Comparison of ENCODE assay signal across 24 cellular contexts in genomic region chr3:64260391-64260790, GRCh38. TPM values are rescaled to one million over a fixed set of nuclear protein-coding genes. Genes with fewer than 3 reads are reported as not detected.
A peak's percentile ranks its signal among the peaks of the same experiment; 100 is the strongest.
DNase-seq lines count a peak whose midpoint lies in the region; ATAC-seq, FAIRE-seq and TF ChIP-seq lines count a peak whose summit lies in the region.
"Had no signal": no experiment of that assay in that cellular context is flagged by ENCODE, and none has a peak within 500 bp of the region (broad histone marks: within the 10 kb centered on the region; RNA-seq: fewer than 3 reads in every experiment).

No MANE protein-coding gene starts in this region.

- CTCF ChIA-PET in GM12878 (lab: Yijun Ruan, JAX), result interaction anchor here (1.0 to 1.4 kb wide), 3 partner anchors 15 to 35 kb away, joined by 3 read pairs; partner anchors contain the start of gene PRICKLE2

- TF ChIP-seq CTCF in GM12878 (IDR thresholded peaks at IDR 0.05 in 2 of 3, conservative IDR thresholded peaks at IDR 0.05 in 1 of 3; ENCODE audit: control insufficient read depth in 2 of 3, extremely low read depth in 1 of 3, insufficient read depth in 1 of 3, low read depth in 3 of 3, low read length in 3 of 3), result no peak
- TF ChIP-seq CTCF in left ventricle myocardium inferior (IDR thresholded peaks at IDR 0.05; ENCODE audit: borderline replicate concordance), result no peak
- TF ChIP-seq CTCF in neural crest cell (conservative IDR thresholded peaks at IDR 0.05), result no peak
- no peak for TF ChIP-seq CTCF in type B pancreatic cell (conservative IDR thresholded peaks at IDR 0.05)

- SMC1A ChIA-PET in GM12878 (lab: Charles Lee; ENCODE audit: uncharacterized antibody, unreplicated experiment), result interaction anchor here (0.8 to 3.3 kb wide), 6 partner anchors 9 to 89 kb away, joined by 3 to 8 read pairs (median 6); no protein-coding TSS in a partner anchor

- DNase-seq in GM12878 (ENCODE audit: low read depth, low spot score), result no peak
- no peak for DNase-seq in left ventricle myocardium inferior
- no peak for DNase-seq in neural crest cell (ENCODE audit: low read depth, low spot score)
- DNase-seq in type B pancreatic cell (ENCODE audit: extremely low spot score, unreplicated experiment), result no peak
- no peak for DNase-seq in activated T-helper 2 cell treated with anti-CD3 and anti-CD28 coated beads, Interferon-gamma antibody, Interleukin-2, Interleukin-4, amounts not matched to agents 10 μg/mL and 5 μg/mL and 100 μg/mL, durations not matched to agents 14 hours and 24 hours and 36 hours (ENCODE audit: low spot score)
- DNase-seq in stimulated activated effector memory CD8-positive, alpha-beta T cell treated with anti-CD3 and anti-CD28 coated beads, Interleukin-12 subunit alpha, Interleukin-12 subunit beta, amount 100 ng/mL, for 72 hours (ENCODE audit: low spot score in 2 of 2), result no peak
- DNase-seq in activated naive CD4-positive, alpha-beta T cell (lab: John Stamatoyannopoulos, UW), result no peak
- DNase-seq: activated B cell treated with CpG ODN at 0.5 μM for 24 hours; activated CD8-positive, alpha-beta T cell treated with anti-CD3 and anti-CD28 coated beads, Interleukin-2, amount 10 ng/mL, durations not matched to agents 7 days and 5 days; activated T-cell treated with anti-CD3 and anti-CD28 coated beads, Interleukin-2, amount 50 U/mL, for 72 hours; BE2C; brain microvascular endothelial cell; Calu3; head of caudate nucleus; NCI-H1092 treated with DMSO at 0.1 percent for 48 hours; NCI-H69; right lobe of liver; SHP77; stimulated activated CD4-positive, alpha-beta T cell treated with anti-CD3 and anti-CD28 coated beads, Interleukin-4, amount 100 ng/mL, for 24 hours had no signal

- H3K4me1 Mint-ChIP-seq in neural crest cell (peaks cover 45% of the 10 kb centered on the region), type B pancreatic cell (ENCODE audit: unreplicated experiment) (peaks cover 48% of the 10 kb centered on the region)
- H3K4me1 Mint-ChIP-seq in activated T-helper 2 cell treated with anti-CD3 and anti-CD28 coated beads, Interferon-gamma antibody, Interleukin-2, Interleukin-4, amounts not matched to agents 10 μg/mL and 5 μg/mL and 100 μg/mL, durations not matched to agents 14 hours and 24 hours and 36 hours (ENCODE audit: low read depth), result no peaks in the 10 kb centered on the region
- H3K4me1 Mint-ChIP-seq in stimulated activated effector memory CD8-positive, alpha-beta T cell treated with anti-CD3 and anti-CD28 coated beads, Interleukin-12 subunit alpha, Interleukin-12 subunit beta, amount 100 ng/mL, for 72 hours, result no peaks in the 10 kb centered on the region
- H3K4me1 Mint-ChIP-seq: activated B cell treated with CpG ODN at 0.5 μM for 24 hours had no signal

- intact Hi-C loops in GM12878 (cut with micrococcal nuclease; ENCODE audit: unreplicated experiment) (no loop called here), left ventricle myocardium inferior (cut with micrococcal nuclease) (loop anchor here (10.0 kb wide), 1 partner anchor 134 kb away; no protein-coding TSS in a partner anchor)
- intact Hi-C loops in activated T-helper 2 cell treated with anti-CD3 and anti-CD28 coated beads, Interferon-gamma antibody, Interleukin-2, Interleukin-4, amounts not matched to agents 10 μg/mL and 5 μg/mL and 100 μg/mL, durations not matched to agents 14 hours and 24 hours and 36 hours (cut with micrococcal nuclease), result loop anchor here (5.0 kb wide), 1 partner anchor 137 kb away; no protein-coding TSS in a partner anchor

- H2AFZ ChIP-seq in GM12878 (ENCODE audit: control insufficient read depth, low read depth, low read length), result no peak overlapping the region

- no peak for TF ChIP-seq EP300 in GM12878 (IDR thresholded peaks at IDR 0.05; ENCODE audit: borderline replicate concordance in 1 of 2, control insufficient read depth in 1 of 2, low read depth in 2 of 2, low read length in 2 of 2)

- H3K4me3 ChIP-seq in GM12878, result no peak overlapping the region
- H3K4me3 ChIP-seq in left ventricle myocardium inferior, result no peak overlapping the region
- H3K4me3 ChIP-seq: right lobe of liver had no signal

- 60% methylated on average over 4 of the region's 4 CpGs for WGBS in GM12878 (ENCODE audit: insufficient coverage, insufficient replicate concordance, low lambda C conversion rate, missing lambda C conversion rate)

- H3K27me3 Mint-ChIP-seq in neural crest cell (ENCODE audit: low read depth) (peaks cover 2% of the 10 kb centered on the region), type B pancreatic cell (peaks cover 4% of the 10 kb centered on the region)
- peaks cover 5% of the 10 kb centered on the region for H3K27me3 Mint-ChIP-seq in activated T-helper 2 cell treated with anti-CD3 and anti-CD28 coated beads, Interferon-gamma antibody, Interleukin-2, Interleukin-4, amounts not matched to agents 10 μg/mL and 5 μg/mL and 100 μg/mL, durations not matched to agents 14 hours and 24 hours and 36 hours (ENCODE audit: low read depth)

- in situ Hi-C loops in GM12878 (cut with MboI), result no loop called here

- H3K9ac ChIP-seq in GM12878 (ENCODE audit: control insufficient read depth, insufficient read depth, low read length), result no peak overlapping the region
- H3K9ac ChIP-seq: KMS-11 had no signal

- H3K9me3 ChIP-seq in GM12878 (replicated peaks; ENCODE audit: control insufficient read depth, insufficient read depth, low read length) (no peaks in the 10 kb centered on the region), left ventricle myocardium inferior (replicated peaks) (no peaks in the 10 kb centered on the region)
- H3K9me3 ChIP-seq: BE2C, neutrophil, right lobe of liver had no signal

- POLR2A ChIA-PET in GM12878 (lab: Charles Lee), result no interaction called here

- FAIRE-seq in GM12878 (lab: Jason Lieb, UNC), result no peak
- FAIRE-seq: keratinocyte had no signal

- RAD21 ChIA-PET in GM12878 (lab: Charles Lee; ENCODE audit: unreplicated experiment), result interaction anchor here (1.4 kb wide), 1 partner anchor 9 kb away, joined by 3 read pairs; no protein-coding TSS in a partner anchor

- H3K27ac ChIP-seq in GM12878 (ENCODE audit: control insufficient read depth, insufficient read depth) (no peak overlapping the region), left ventricle myocardium inferior (replicated peaks) (peak overlapping the region; percentile 51)
- H3K27ac ChIP-seq: brain microvascular endothelial cell, KMS-11, neutrophil, right lobe of liver had no signal

- no peak for ATAC-seq in GM12878
- ATAC-seq in stimulated activated effector memory CD8-positive, alpha-beta T cell treated with anti-CD3 and anti-CD28 coated beads, Interleukin-12 subunit alpha, Interleukin-12 subunit beta, amount 100 ng/mL, for 72 hours, result no peak
- ATAC-seq: activated CD8-positive, alpha-beta T cell treated with anti-CD3 and anti-CD28 coated beads, Interleukin-2, amount 10 ng/mL, durations not matched to agents 7 days and 5 days; activated T-cell treated with anti-CD3 and anti-CD28 coated beads, Interleukin-2, amount 50 U/mL, for 72 hours; right lobe of liver had no signal

- H3K36me3 Mint-ChIP-seq in neural crest cell (ENCODE audit: low read depth) (peaks cover 2% of the 10 kb centered on the region), type B pancreatic cell (peaks cover 7% of the 10 kb centered on the region)
- no peaks in the 10 kb centered on the region for H3K36me3 Mint-ChIP-seq in activated T-helper 2 cell treated with anti-CD3 and anti-CD28 coated beads, Interferon-gamma antibody, Interleukin-2, Interleukin-4, amounts not matched to agents 10 μg/mL and 5 μg/mL and 100 μg/mL, durations not matched to agents 14 hours and 24 hours and 36 hours (ENCODE audit: low read depth)
- no peaks in the 10 kb centered on the region for H3K36me3 Mint-ChIP-seq in stimulated activated effector memory CD8-positive, alpha-beta T cell treated with anti-CD3 and anti-CD28 coated beads, Interleukin-12 subunit alpha, Interleukin-12 subunit beta, amount 100 ng/mL, for 72 hours
- H3K36me3 Mint-ChIP-seq: activated naive CD8-positive, alpha-beta T cell had no signal

- H3K4me3 Mint-ChIP-seq in neural crest cell (no peak overlapping the region), type B pancreatic cell (no peak overlapping the region)
- no peak overlapping the region for H3K4me3 Mint-ChIP-seq in activated T-helper 2 cell treated with anti-CD3 and anti-CD28 coated beads, Interferon-gamma antibody, Interleukin-2, Interleukin-4, amounts not matched to agents 10 μg/mL and 5 μg/mL and 100 μg/mL, durations not matched to agents 14 hours and 24 hours and 36 hours (ENCODE audit: low read depth)
- H3K4me3 Mint-ChIP-seq in stimulated activated effector memory CD8-positive, alpha-beta T cell treated with anti-CD3 and anti-CD28 coated beads, Interleukin-12 subunit alpha, Interleukin-12 subunit beta, amount 100 ng/mL, for 72 hours, result no peak overlapping the region
- H3K4me3 Mint-ChIP-seq: activated B cell treated with CpG ODN at 0.5 μM for 24 hours; activated CD8-positive, alpha-beta T cell treated with anti-CD3 and anti-CD28 coated beads, Interleukin-2, amount 10 ng/mL, durations not matched to agents 7 days and 5 days; activated naive CD8-positive, alpha-beta T cell; activated T-cell treated with anti-CD3 and anti-CD28 coated beads, Interleukin-2, amount 50 U/mL, for 72 hours; T-helper 1 cell treated with Interleukin-12 subunit alpha and Interleukin-12 subunit beta and Interleukin-4 antibody, amounts not matched to agents 30 μg/mL and 1 μg/mL, for 36 hours had no signal

- H3K79me2 ChIP-seq in GM12878 (ENCODE audit: control insufficient read depth, insufficient read depth, low read length), result no peaks in the 10 kb centered on the region

- H3K4me1 ChIP-seq in GM12878 (ENCODE audit: control insufficient read depth, insufficient read depth, low read length), result no peaks in the 10 kb centered on the region
- H3K4me1 ChIP-seq in left ventricle myocardium inferior, result peaks cover 49% of the 10 kb centered on the region
- H3K4me1 ChIP-seq: right lobe of liver had no signal

- H3K27me3 ChIP-seq in GM12878 (replicated peaks in 1 of 2; ENCODE audit: control insufficient read depth in 2 of 2, insufficient read depth in 2 of 2, low read length in 1 of 2) (no peaks in the 10 kb centered on the region), left ventricle myocardium inferior (ENCODE audit: low read depth) (no peaks in the 10 kb centered on the region)
- H3K27me3 ChIP-seq: BE2C, brain microvascular endothelial cell, right lobe of liver had no signal

- H3K4me2 ChIP-seq in GM12878 (ENCODE audit: control insufficient read depth, insufficient read depth), result no peak overlapping the region
- H3K4me2 ChIP-seq: KMS-11 had no signal

- no peaks in the 10 kb centered on the region for H3K36me3 ChIP-seq in GM12878 (ENCODE audit: control insufficient read depth in 2 of 2, insufficient read depth in 2 of 2, low read length in 1 of 2)
- H3K36me3 ChIP-seq in left ventricle myocardium inferior, result no peaks in the 10 kb centered on the region
- H3K36me3 ChIP-seq: BE2C, brain microvascular endothelial cell, neutrophil, right lobe of liver had no signal

- peak overlapping the region; percentile 28 for H3K27ac Mint-ChIP-seq in neural crest cell (ENCODE audit: unreplicated experiment)
- peak overlapping the region; percentile 4 for H3K27ac Mint-ChIP-seq in type B pancreatic cell
- no peak overlapping the region for H3K27ac Mint-ChIP-seq in activated T-helper 2 cell treated with anti-CD3 and anti-CD28 coated beads, Interferon-gamma antibody, Interleukin-2, Interleukin-4, amounts not matched to agents 10 μg/mL and 5 μg/mL and 100 μg/mL, durations not matched to agents 14 hours and 24 hours and 36 hours
- H3K27ac Mint-ChIP-seq in stimulated activated effector memory CD8-positive, alpha-beta T cell treated with anti-CD3 and anti-CD28 coated beads, Interleukin-12 subunit alpha, Interleukin-12 subunit beta, amount 100 ng/mL, for 72 hours, result no peak overlapping the region
- H3K27ac Mint-ChIP-seq: activated B cell treated with CpG ODN at 0.5 μM for 24 hours; activated CD8-positive, alpha-beta T cell treated with anti-CD3 and anti-CD28 coated beads, Interleukin-2, amount 10 ng/mL, durations not matched to agents 7 days and 5 days; activated naive CD8-positive, alpha-beta T cell; activated T-cell treated with anti-CD3 and anti-CD28 coated beads, Interleukin-2, amount 50 U/mL, for 72 hours; T-helper 1 cell treated with Interleukin-12 subunit alpha and Interleukin-12 subunit beta and Interleukin-4 antibody, amounts not matched to agents 30 μg/mL and 1 μg/mL, for 36 hours had no signal

- H3K9me3 Mint-ChIP-seq in neural crest cell (peaks cover 11% of the 10 kb centered on the region), type B pancreatic cell (no peaks in the 10 kb centered on the region)
- no peaks in the 10 kb centered on the region for H3K9me3 Mint-ChIP-seq in activated T-helper 2 cell treated with anti-CD3 and anti-CD28 coated beads, Interferon-gamma antibody, Interleukin-2, Interleukin-4, amounts not matched to agents 10 μg/mL and 5 μg/mL and 100 μg/mL, durations not matched to agents 14 hours and 24 hours and 36 hours
- H3K9me3 Mint-ChIP-seq in stimulated activated effector memory CD8-positive, alpha-beta T cell treated with anti-CD3 and anti-CD28 coated beads, Interleukin-12 subunit alpha, Interleukin-12 subunit beta, amount 100 ng/mL, for 72 hours, result peaks cover 4% of the 10 kb centered on the region
- H3K9me3 Mint-ChIP-seq: activated B cell treated with CpG ODN at 0.5 μM for 24 hours; activated T-cell treated with anti-CD3 and anti-CD28 coated beads, Interleukin-2, amount 50 U/mL, for 72 hours; T-helper 1 cell treated with Interleukin-12 subunit alpha and Interleukin-12 subunit beta and Interleukin-4 antibody, amounts not matched to agents 30 μg/mL and 1 μg/mL, for 36 hours had no signal

- no TSS peak for BruUV-seq in GM12878 (replicated peaks; lab: Mats Ljungman, UMichigan)

- no peak for TF ChIP-seq POLR2A in GM12878 (IDR thresholded peaks at IDR 0.05; ENCODE audit: low read depth, low read length)

- no peak for TF ChIP-seq RAD21 in GM12878 (IDR thresholded peaks at IDR 0.05; ENCODE audit: insufficient read depth, low read depth, low read length)

- no peaks in the 10 kb centered on the region for H4K20me1 ChIP-seq in GM12878 (ENCODE audit: control insufficient read depth, insufficient read depth)

RNA-seq across cellular contexts. Expression of gene PRICKLE2, which starts 35.1 kb away (rescaled TPM):
- 60.1 and 73.5 TPM in 2 replicates for total RNA-seq in GM12878 (2013; cell fraction: nucleolus; rRNA removed)
- total RNA-seq in GM12878 (2014; rRNA removed), result 0.98 and 1.6 TPM in 2 replicates
- 1.2 and 1.5 TPM in 2 replicates for total RNA-seq in GM12878 (2014; rRNA removed; fragmentation: Illumina TruSeq; extraction: Trizol)
- 1.1 and 1.5 TPM in 2 replicates for total RNA-seq in GM12878 (2021)
- 0.20 TPM for polyA plus RNA-seq in GM12878 (2011; ENCODE audit: low read depth)
- polyA plus RNA-seq in GM12878 (2011; rRNA removed), result 2.6 TPM in 2 replicates
- 1.6 TPM in 2 replicates for polyA plus RNA-seq in GM12878 (2011; cell fraction: cytosol; rRNA removed)
- 6.6 and 6.8 TPM in 2 replicates for polyA plus RNA-seq in GM12878 (2011; cell fraction: nucleus; rRNA removed)
- 0.27 and 0.35 TPM in 2 replicates for polyA plus RNA-seq in GM12878 (2012)
- polyA plus RNA-seq in GM12878 (2014; fragmentation: Illumina TruSeq; extraction: Trizol), result 0.71 and 0.78 TPM in 2 replicates
- under 1 TPM; 0.11 to 0.24 TPM for polyA plus RNA-seq in GM12878 (2014; fragmentation: Nextera tagmentation; extraction: Ambion mirVana)
- polyA plus RNA-seq in GM12878 (2014; rRNA removed), result 0.56 and 0.68 TPM in 2 replicates
- under 1 TPM; 0.63 to 0.66 TPM for polyA plus RNA-seq in GM12878 (2016; fragmentation: Nextera tagmentation; extraction: Ambion mirVana)
- 6.0 and 7.1 TPM in 2 replicates for polyA minus RNA-seq in GM12878 (2011; rRNA and poly(A)+ RNA removed)
- 1.7 and 2.0 TPM in 2 replicates for polyA minus RNA-seq in GM12878 (2011; cell fraction: cytosol; rRNA and poly(A)+ RNA removed)
- polyA minus RNA-seq in GM12878 (2011; cell fraction: nucleus; rRNA and poly(A)+ RNA removed), result 9.2 and 10.8 TPM in 2 replicates
- 8.7 TPM for total RNA-seq in left ventricle myocardium inferior
- 11.8 and 12.9 TPM in 2 replicates for total RNA-seq in neural crest cell
- total RNA-seq in type B pancreatic cell (ENCODE audit: low replicate concordance), result 10.0 and 23.6 TPM in 2 replicates
- not detected in 2 replicates for total RNA-seq in activated T-helper 2 cell treated with anti-CD3 and anti-CD28 coated beads, Interferon-gamma antibody, Interleukin-2, Interleukin-4, amounts not matched to agents 10 μg/mL and 5 μg/mL and 100 μg/mL, durations not matched to agents 14 hours and 24 hours and 36 hours
- total RNA-seq: activated CD8-positive, alpha-beta T cell treated with anti-CD3 and anti-CD28 coated beads, Interleukin-2, amount 10 ng/mL, durations not matched to agents 7 days and 5 days had no signal

Comparison
In these comparisons a context has a peak if more than half of its experiments do, and no peak if none do; other contexts are left out.
1. H3K27ac Mint-ChIP-seq: peak in neural crest cell (single experiment) and type B pancreatic cell (single experiment); none in activated T-helper 2 cell treated with anti-CD3 and anti-CD28 coated beads, Interferon-gamma antibody, Interleukin-2, Interleukin-4, amounts not matched to agents 10 μg/mL and 5 μg/mL and 100 μg/mL, durations not matched to agents 14 hours and 24 hours and 36 hours (single experiment) and stimulated activated effector memory CD8-positive, alpha-beta T cell treated with anti-CD3 and anti-CD28 coated beads, Interleukin-12 subunit alpha, Interleukin-12 subunit beta, amount 100 ng/mL, for 72 hours (single experiment).